Comparison of ENCODE assay signal across 27 cellular contexts in genomic region chr6:138271451-138271850, GRCh38. TPM values are rescaled to one million over a fixed set of nuclear protein-coding genes. Genes with fewer than 3 reads are reported as not detected.
"Had no signal": no experiment of that assay in that cellular context is flagged by ENCODE, and none has a peak within 500 bp of the region (broad histone marks: within the 10 kb centered on the region; RNA-seq: fewer than 3 reads in every experiment).

No MANE protein-coding gene starts in this region.

- ATAC-seq: effector memory CD8-positive, alpha-beta T cell; esophagus mucosa; foreskin keratinocyte; gastrocnemius medialis; gastroesophageal sphincter; heart left ventricle; heart right ventricle had no signal

- DNase-seq: colonic mucosa; cortex of kidney; dermis blood vessel endothelial cell; dorsolateral prefrontal cortex; effector CD4-positive, alpha-beta T cell; effector CD8-positive, alpha-beta T cell; effector memory CD4-positive, alpha-beta T cell; effector memory CD8-positive, alpha-beta T cell; endodermal cell; erythroblast; esophagus squamous epithelium; foreskin fibroblast; foreskin keratinocyte; foreskin melanocyte; gastrocnemius medialis; glutamatergic neuron; head of caudate nucleus; heart left ventricle; heart right ventricle had no signal

- H3K36me3 ChIP-seq: colonic mucosa, esophagus muscularis mucosa, esophagus squamous epithelium, gastrocnemius medialis, gastroesophageal sphincter, heart left ventricle, heart right ventricle had no signal

- H3K27ac ChIP-seq: colonic mucosa, coronary artery, epithelial cell of prostate, esophagus muscularis mucosa, esophagus squamous epithelium, foreskin keratinocyte, gastrocnemius medialis, gastroesophageal sphincter, heart left ventricle, heart right ventricle had no signal

- H3K27me3 ChIP-seq: colonic mucosa, dorsolateral prefrontal cortex, esophagus squamous epithelium, foreskin keratinocyte, gastrocnemius medialis, gastroesophageal sphincter, heart right ventricle had no signal

- H3K4me1 ChIP-seq: colonic mucosa, esophagus muscularis mucosa, esophagus squamous epithelium, foreskin keratinocyte, gastrocnemius medialis, gastroesophageal sphincter, heart left ventricle, heart right ventricle had no signal

- H3K9me3 ChIP-seq: colonic mucosa, esophagus muscularis mucosa, esophagus squamous epithelium, gastrocnemius medialis, gastroesophageal sphincter, heart left ventricle, heart right ventricle had no signal

- H3K4me3 ChIP-seq: colonic mucosa, coronary artery, dorsolateral prefrontal cortex, esophagus muscularis mucosa, esophagus squamous epithelium, gastrocnemius medialis, gastroesophageal sphincter, heart left ventricle, heart right ventricle had no signal

RNA-seq across cellular contexts. Expression of gene PBOV1, which starts 53.2 kb away (rescaled TPM):
- polyA plus RNA-seq: endothelial cell of umbilical vein, esophagus, fibroblast of lung, foreskin keratinocyte, heart left ventricle, heart right ventricle had no signal
